Comparison of ENCODE assay signal across 13 cellular contexts in genomic region chr5:54644226-54644625, GRCh38.
A peak's percentile ranks its signal among the peaks of the same experiment; 100 is the strongest.
DNase-seq lines count a peak whose midpoint lies in the region; ATAC-seq and TF ChIP-seq lines count a peak whose summit lies in the region.
"Had no signal": no experiment of that assay in that cellular context is flagged by ENCODE, and none has a peak within 500 bp of the region (broad histone marks: within the 10 kb centered on the region; RNA-seq: fewer than 3 reads in every experiment).

No MANE protein-coding gene starts in this region.

- peaks cover 6% of the 10 kb centered on the region for H3K36me3 Mint-ChIP-seq in CD4-positive, CD25-positive, alpha-beta regulatory T cell
- H3K36me3 Mint-ChIP-seq in natural killer cell = no peaks in the 10 kb centered on the region

- no peaks in the 10 kb centered on the region for H3K9me3 ChIP-seq in CD4-positive, CD25-positive, alpha-beta regulatory T cell (ENCODE audit: control insufficient read depth in 2 of 2, low read length in 2 of 2)
- H3K9me3 ChIP-seq in hepatocyte (ENCODE audit: low read depth) = no peaks in the 10 kb centered on the region

- H3K27ac ChIP-seq in CD4-positive, CD25-positive, alpha-beta regulatory T cell (ENCODE audit: insufficient read depth, low read length, poor library complexity, severe bottlenecking) = no peak overlapping the region
- H3K27ac ChIP-seq in hepatocyte = no peak overlapping the region
- H3K27ac ChIP-seq: HL-60 had no signal

- intact Hi-C loops in natural killer cell (cut with micrococcal nuclease) = loop anchor here (10.0 kb wide), 1 partner anchor 201 kb away; no protein-coding TSS in a partner anchor

- H3K4me3 ChIP-seq in CD4-positive, CD25-positive, alpha-beta regulatory T cell (ENCODE audit: low read depth, low read length) = no peak overlapping the region
- no peak overlapping the region for H3K4me3 ChIP-seq in cardiac fibroblast (replicated peaks in 1 of 2; ENCODE audit: low read depth in 2 of 2, low read length in 2 of 2)
- H3K4me3 ChIP-seq in hepatocyte = no peak overlapping the region

- peaks cover 26 to 57% (median 41%) of the 10 kb centered on the region in 4 donors for H3K4me1 Mint-ChIP-seq in CD4-positive, CD25-positive, alpha-beta regulatory T cell
- peaks cover 57 to 61% of the 10 kb centered on the region in 2 donors for H3K4me1 Mint-ChIP-seq in natural killer cell

- no peaks in the 10 kb centered on the region for H4K20me1 ChIP-seq in hepatocyte (ENCODE audit: insufficient read depth, poor library complexity, severe bottlenecking)

- no peak for ATAC-seq in CD4-positive, CD25-positive, alpha-beta regulatory T cell (ENCODE audit: low read depth in 2 of 2)
- ATAC-seq in natural killer cell (no peak), HG02884 (IDR thresholded peaks at IDR 0.05; ENCODE audit: unreplicated experiment) (no peak)
- ATAC-seq: Right ventricle myocardium inferior had no signal

- H2AFZ ChIP-seq in hepatocyte = no peak overlapping the region

- H3K4me1 ChIP-seq in CD4-positive, CD25-positive, alpha-beta regulatory T cell (ENCODE audit: control insufficient read depth, insufficient read depth, low read length, poor library complexity, severe bottlenecking) = peaks cover 30% of the 10 kb centered on the region
- H3K4me1 ChIP-seq in hepatocyte (ENCODE audit: insufficient read depth) = peaks cover 10% of the 10 kb centered on the region

- H3K27me3 Mint-ChIP-seq in CD4-positive, CD25-positive, alpha-beta regulatory T cell = peaks cover 4% of the 10 kb centered on the region
- H3K27me3 Mint-ChIP-seq in natural killer cell (ENCODE audit: low read depth in 2 of 2) = no peaks in the 10 kb centered on the region

- H3K4me2 ChIP-seq in hepatocyte = no peak overlapping the region

- WGBS in hepatocyte (ENCODE audit: low lambda C conversion rate, missing lambda C conversion rate) = 85% methylated on average over 4 of the region's 4 CpGs

- TF ChIP-seq CTCF in cardiac fibroblast (IDR thresholded peaks at IDR 0.05; ENCODE audit: low read depth, low read length) (no peak), natural killer cell (IDR thresholded peaks at IDR 0.05) (no peak), hepatocyte (IDR thresholded peaks at IDR 0.05; ENCODE audit: poor library complexity) (no peak)

- no peaks in the 10 kb centered on the region for H3K79me2 ChIP-seq in hepatocyte

- H3K27me3 ChIP-seq in CD4-positive, CD25-positive, alpha-beta regulatory T cell (ENCODE audit: control insufficient read depth, insufficient read depth, low read length) = no peaks in the 10 kb centered on the region
- no peaks in the 10 kb centered on the region for H3K27me3 ChIP-seq in hepatocyte

- no peaks in the 10 kb centered on the region for H3K9me3 Mint-ChIP-seq in CD4-positive, CD25-positive, alpha-beta regulatory T cell
- peaks cover 0 to 2% of the 10 kb centered on the region in 2 donors for H3K9me3 Mint-ChIP-seq in natural killer cell

- H3K36me3 ChIP-seq in CD4-positive, CD25-positive, alpha-beta regulatory T cell (ENCODE audit: control insufficient read depth, insufficient read depth, low read length) = no peaks in the 10 kb centered on the region
- no peaks in the 10 kb centered on the region for H3K36me3 ChIP-seq in hepatocyte (replicated peaks; ENCODE audit: insufficient read depth, low read depth)

- H3K4me3 Mint-ChIP-seq in CD4-positive, CD25-positive, alpha-beta regulatory T cell = peak overlapping the region in 2 of 4 donors; percentile 1 to 26
- peak overlapping the region; percentile 45 for H3K4me3 Mint-ChIP-seq in natural killer cell

- no peaks in the 10 kb centered on the region for H3K9me2 ChIP-seq in hepatocyte (replicated peaks; ENCODE audit: insufficient read depth)

- DNase-seq in CD4-positive, CD25-positive, alpha-beta regulatory T cell = no peak
- DNase-seq in M059J (ENCODE audit: low read depth) (peak; percentile 93), cardiac fibroblast (ENCODE audit: low read depth in 2 of 2) (peak; percentile 53 to 80), natural killer cell (no peak), hepatocyte (ENCODE audit: low spot score) (no peak), NCI-H1092 (lab: John Stamatoyannopoulos, UW) (no peak)
- DNase-seq in effector CD4-positive, alpha-beta T cell = no peak
- DNase-seq: activated CD4-positive, alpha-beta T cell treated with anti-CD3 and anti-CD28 coated beads, Interleukin-2, amount 50 U/mL, for 4 hours; glutamatergic neuron; GOT3 had no signal

- peak overlapping the region in 2 of 3 donors; percentile 26 to 96 for H3K27ac Mint-ChIP-seq in CD4-positive, CD25-positive, alpha-beta regulatory T cell
- peak overlapping the region; percentile 86 to 89 for H3K27ac Mint-ChIP-seq in natural killer cell

Comparison
In these comparisons a context has a peak if more than half of its experiments do, and no peak if none do; other contexts are left out.
1. DNase-seq: peak in M059J (single experiment) and cardiac fibroblast (2 of 2); none in CD4-positive, CD25-positive, alpha-beta regulatory T cell (0 of 3), natural killer cell (single experiment), hepatocyte (single experiment), NCI-H1092 (single experiment) and effector CD4-positive, alpha-beta T cell (single experiment).